Comparison of ENCODE assay signal across 26 cellular contexts in the genomic region with DNA sequence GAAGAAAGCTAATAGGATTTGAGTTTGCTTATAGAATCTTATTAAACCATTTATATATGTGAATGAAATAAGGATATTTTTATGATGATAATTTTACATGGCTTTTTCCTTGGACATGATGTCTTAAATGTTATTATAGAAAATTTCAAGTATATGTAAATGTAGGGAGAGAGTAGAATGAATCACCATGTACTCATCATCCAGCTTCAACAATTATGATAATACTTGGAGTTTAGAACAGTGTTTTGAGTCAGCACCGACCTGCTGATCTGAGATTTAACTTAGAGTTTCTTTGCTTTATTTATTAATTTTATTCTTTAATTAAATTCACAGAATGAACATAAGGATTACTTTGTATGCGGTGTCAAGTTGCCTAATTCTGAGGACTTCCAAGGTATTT.
DNase-seq lines count a peak whose midpoint lies in the region; ATAC-seq, FAIRE-seq and TF ChIP-seq lines count a peak whose summit lies in the region.
"Had no signal": no experiment of that assay in that cellular context is flagged by ENCODE, and none has a peak within 500 bp of the region (broad histone marks: within the 10 kb centered on the region; RNA-seq: fewer than 3 reads in every experiment).

No MANE protein-coding gene starts in this region.

- CTCF ChIA-PET in PC-3 (lab: Charles Lee) (interaction anchor here (0.6 kb wide), 1 partner anchor 382 kb away, joined by 3 read pairs; no protein-coding TSS in a partner anchor), HepG2 (lab: Yijun Ruan, JAX; ENCODE audit: low intra/inter-chr PET ratio, low total read pairs) (no interaction called here)
- CTCF ChIA-PET in CD4-positive, alpha-beta T cell (lab: Charles Lee): no interaction called here

- H3K9ac ChIP-seq in PC-3 (ENCODE audit: low read length) (peak overlapping the region; percentile 69), HepG2 (ENCODE audit: insufficient read depth, low read depth, low read length) (no peak overlapping the region)

- BruUV-seq in PC-3 (replicated peaks; lab: Mats Ljungman, UMichigan) (no TSS peak), HepG2 (replicated peaks; lab: Mats Ljungman, UMichigan) (no TSS peak)

- 98% methylated on average over 2 of the region's 2 CpGs for WGBS in HepG2 (ENCODE audit: low lambda C conversion rate)

- no peaks in the 10 kb centered on the region for H3K9me3 Mint-ChIP-seq in CD4-positive, alpha-beta T cell
- H3K9me3 Mint-ChIP-seq: activated B cell treated with CpG ODN at 0.5 μM for 24 hours; CD4-positive, alpha-beta memory T cell; stimulated activated naive CD8-positive, alpha-beta T cell treated with anti-CD3 and anti-CD28 coated beads, Interleukin-15, Interleukin-2, amounts not matched to agents 100 ng/mL and 50 ng/mL, for 24 hours had no signal

- peak overlapping the region; percentile 95 for H3K27ac ChIP-seq in PC-3 (ENCODE audit: low read length)
- H3K27ac ChIP-seq in HepG2 (ENCODE audit: extremely low read length, insufficient read depth, low read length): no peak overlapping the region
- H3K27ac ChIP-seq in CD4-positive, alpha-beta T cell (ENCODE audit: low read depth, low read length): no peak overlapping the region
- H3K27ac ChIP-seq: neutrophil, upper lobe of left lung had no signal

- POLR2A ChIA-PET in PC-3 (lab: Charles Lee; ENCODE audit: unreplicated experiment) (interaction anchor here (0.5 kb wide), 1 partner anchor 229 kb away, joined by 5 read pairs; no protein-coding TSS in a partner anchor), HepG2 (lab: Yijun Ruan, JAX) (no interaction called here)
- POLR2A ChIA-PET in CD4-positive, alpha-beta T cell (lab: Charles Lee): no interaction called here

- H3K4me1 Mint-ChIP-seq in CD4-positive, alpha-beta T cell (ENCODE audit: low read depth): no peaks in the 10 kb centered on the region
- H3K4me1 Mint-ChIP-seq: activated B cell treated with CpG ODN at 0.5 μM for 24 hours; CD4-positive, alpha-beta memory T cell had no signal

- H3K36me3 ChIP-seq in PC-3 (ENCODE audit: low read depth, low read length) (no peaks in the 10 kb centered on the region), HepG2 (replicated peaks in 1 of 2; ENCODE audit: control insufficient read depth in 1 of 2, insufficient read depth in 2 of 2, low read length in 2 of 2) (peaks cover 6 to 44% of the 10 kb centered on the region in 2 experiments)

- no peak for TF ChIP-seq EP300 in HepG2 (IDR thresholded peaks at IDR 0.05; ENCODE audit: low read depth in 2 of 2, low read length in 2 of 2)
- no peak for TF ChIP-seq EP300 in HepG2 (CRISPR knock-in tag; IDR thresholded peaks at IDR 0.05; ENCODE audit: borderline replicate concordance)

- H3K4me3 ChIP-seq in PC-3 (ENCODE audit: low read length) (peak overlapping the region; percentile 14; the same call in 1 of the 2 replicates), cardiac fibroblast (replicated peaks in 1 of 2; ENCODE audit: low read depth in 2 of 2, low read length in 2 of 2) (no peak overlapping the region), HepG2 (replicated peaks in 1 of 3; ENCODE audit: insufficient read depth in 1 of 3, low read depth in 2 of 3, low read length in 3 of 3) (no peak overlapping the region)
- H3K4me3 ChIP-seq: upper lobe of left lung had no signal

- peak overlapping the region; percentile 59 for H3K4me2 ChIP-seq in PC-3 (ENCODE audit: low read length)
- no peak overlapping the region for H3K4me2 ChIP-seq in HepG2 (ENCODE audit: low read depth, low read length)

- H3K27me3 Mint-ChIP-seq in CD4-positive, alpha-beta T cell: no peaks in the 10 kb centered on the region
- H3K27me3 Mint-ChIP-seq: activated B cell treated with CpG ODN at 0.5 μM for 24 hours; activated naive CD8-positive, alpha-beta T cell; CD4-positive, alpha-beta memory T cell; stimulated activated naive CD8-positive, alpha-beta T cell treated with anti-CD3 and anti-CD28 coated beads, Interleukin-15, Interleukin-2, amounts not matched to agents 100 ng/mL and 50 ng/mL, for 24 hours had no signal

- DNase-seq in AG20443 (ENCODE audit: low spot score) (peak; percentile 27), PC-3 (peak; percentile 86), cardiac fibroblast (ENCODE audit: low read depth in 2 of 2) (peak; percentile 24 to 76), HepG2 (ENCODE audit: low spot score) (no peak), SHP77 (lab: John Stamatoyannopoulos, UW) (no peak)
- DNase-seq in CD4-positive, alpha-beta T cell: no peak
- DNase-seq: ACHN; activated B cell treated with CpG ODN at 0.5 μM for 24 hours; activated CD8-positive, alpha-beta memory T cell treated with anti-CD3 and anti-CD28 coated beads for 24 hours; CD4-positive, alpha-beta memory T cell; DMS79; effector memory CD4-positive, alpha-beta T cell; MM.1S; NCI-H187 treated with DMSO at 0.1 percent for 48 hours; NCI-H446; retina; T-helper 2 cell had no signal

- no peak overlapping the region for H2AFZ ChIP-seq in PC-3 (ENCODE audit: low read length)
- H2AFZ ChIP-seq in HepG2 (ENCODE audit: low read length): no peak overlapping the region

- H4K20me1 ChIP-seq in PC-3 (ENCODE audit: low read length) (no peaks in the 10 kb centered on the region), HepG2 (ENCODE audit: insufficient read depth, low read length) (no peaks in the 10 kb centered on the region)

- TF ChIP-seq CTCF in PC-3 (conservative IDR thresholded peaks at IDR 0.05; ENCODE audit: low read depth, low read length): no peak
- no peak for TF ChIP-seq CTCF in cardiac fibroblast (IDR thresholded peaks at IDR 0.05; ENCODE audit: low read depth, low read length)
- no peak for TF ChIP-seq CTCF in HepG2 (CRISPR knock-in tag; IDR thresholded peaks at IDR 0.05)
- TF ChIP-seq CTCF in CD4-positive, alpha-beta T cell (IDR thresholded peaks at IDR 0.05): no peak

- TF ChIP-seq RAD21 in HepG2 (CRISPR knock-in tag; IDR thresholded peaks at IDR 0.05): no peak

- H3K79me2 ChIP-seq in PC-3 (ENCODE audit: low read length) (peaks cover 9% of the 10 kb centered on the region; the same call in 1 of the 2 replicates), HepG2 (ENCODE audit: insufficient read depth, low read length) (no peaks in the 10 kb centered on the region)

- peaks cover 95% of the 10 kb centered on the region for H3K36me3 Mint-ChIP-seq in CD4-positive, alpha-beta T cell (ENCODE audit: low read depth)

- no peak overlapping the region for H3K27ac Mint-ChIP-seq in CD4-positive, alpha-beta T cell
- H3K27ac Mint-ChIP-seq: activated B cell treated with CpG ODN at 0.5 μM for 24 hours; activated naive CD8-positive, alpha-beta T cell; CD4-positive, alpha-beta memory T cell; stimulated activated naive CD8-positive, alpha-beta T cell treated with anti-CD3 and anti-CD28 coated beads, Interleukin-15, Interleukin-2, amounts not matched to agents 100 ng/mL and 50 ng/mL, for 24 hours had no signal

- H3K9me3 ChIP-seq in PC-3 (ENCODE audit: low read length): no peaks in the 10 kb centered on the region
- H3K9me3 ChIP-seq in HepG2 (ENCODE audit: low read length): no peaks in the 10 kb centered on the region
- H3K9me3 ChIP-seq in CD4-positive, alpha-beta T cell (ENCODE audit: control insufficient read depth, low read length): no peaks in the 10 kb centered on the region
- H3K9me3 ChIP-seq: neutrophil, upper lobe of left lung had no signal

- TF ChIP-seq POLR2A in HepG2 (IDR thresholded peaks at IDR 0.05; ENCODE audit: insufficient read depth in 1 of 2, low read depth in 2 of 2, low read length in 2 of 2): no peak

- ATAC-seq in PC-3 (peak; percentile 76), GM21526 (IDR thresholded peaks at IDR 0.05; ENCODE audit: low FRiP score, unreplicated experiment) (no peak), HepG2 (no peak)
- ATAC-seq in CD4-positive, alpha-beta T cell (ENCODE audit: poor library complexity): no peak
- ATAC-seq: Right ventricle myocardium inferior had no signal

- no peaks in the 10 kb centered on the region for H3K9me2 ChIP-seq in PC-3 (replicated peaks; ENCODE audit: low read length)

- FAIRE-seq in islet of Langerhans (lab: Jason Lieb, UNC) (peak; percentile 49), HepG2 (lab: Jason Lieb, UNC) (no peak)
- FAIRE-seq: GM18507, H1 had no signal

- H3K4me3 Mint-ChIP-seq in CD4-positive, alpha-beta T cell: no peak overlapping the region
- H3K4me3 Mint-ChIP-seq: activated B cell treated with CpG ODN at 0.5 μM for 24 hours; activated naive CD8-positive, alpha-beta T cell; CD4-positive, alpha-beta memory T cell; stimulated activated naive CD8-positive, alpha-beta T cell treated with anti-CD3 and anti-CD28 coated beads, Interleukin-15, Interleukin-2, amounts not matched to agents 100 ng/mL and 50 ng/mL, for 24 hours had no signal

- peaks cover 58% of the 10 kb centered on the region for H3K4me1 ChIP-seq in PC-3 (ENCODE audit: insufficient read depth, low read length)
- no peaks in the 10 kb centered on the region for H3K4me1 ChIP-seq in HepG2 (ENCODE audit: insufficient read depth, low read length)
- H3K4me1 ChIP-seq: upper lobe of left lung had no signal

- no peaks in the 10 kb centered on the region for H3K27me3 ChIP-seq in PC-3 (ENCODE audit: low read length)
- no peaks in the 10 kb centered on the region for H3K27me3 ChIP-seq in HepG2 (ENCODE audit: control insufficient read depth in 1 of 2, insufficient read depth in 2 of 2, low read length in 2 of 2)
- no peaks in the 10 kb centered on the region for H3K27me3 ChIP-seq in CD4-positive, alpha-beta T cell (ENCODE audit: control insufficient read depth, insufficient read depth, low read length)
- H3K27me3 ChIP-seq: neutrophil, upper lobe of left lung had no signal

- peaks cover 15% of the 10 kb centered on the region for H3F3A ChIP-seq in PC-3 (ENCODE audit: low read length, unreplicated experiment)

- in situ Hi-C loops in HepG2 (cut with HindIII; ENCODE audit: extremely low pct_ligation_motif_present, low pct_unique_long_range_greater_than_20kb): no loop called here

- intact Hi-C loops in PC-3 (cut with micrococcal nuclease): loop anchor here (2.0 kb wide), 1 partner anchor 22 kb away; no protein-coding TSS in a partner anchor
- intact Hi-C loops in HepG2 (cut with micrococcal nuclease; ENCODE audit: unreplicated experiment): no loop called here
- intact Hi-C loops in CD4-positive, alpha-beta T cell (cut with DNase I, micrococcal nuclease): no loop called here

TF ChIP-seq in HepG2, 621 proteins besides CTCF, POLR2A, EP300 and RAD21 (continues in another document):
- TF ChIP-seq TEAD2 (CRISPR knock-in tag; IDR thresholded peaks at IDR 0.05) (no peak), ZNF724P (CRISPR knock-in tag; IDR thresholded peaks at IDR 0.05; ENCODE audit: borderline replicate concordance) (no peak), ZNF772 (CRISPR knock-in tag; IDR thresholded peaks at IDR 0.05) (no peak), ZNF251 (CRISPR knock-in tag; IDR thresholded peaks at IDR 0.05) (no peak), RBFOX2 (IDR thresholded peaks at IDR 0.05; ENCODE audit: low read depth, low read length) (no peak)
- TF ChIP-seq, protein P1, sequence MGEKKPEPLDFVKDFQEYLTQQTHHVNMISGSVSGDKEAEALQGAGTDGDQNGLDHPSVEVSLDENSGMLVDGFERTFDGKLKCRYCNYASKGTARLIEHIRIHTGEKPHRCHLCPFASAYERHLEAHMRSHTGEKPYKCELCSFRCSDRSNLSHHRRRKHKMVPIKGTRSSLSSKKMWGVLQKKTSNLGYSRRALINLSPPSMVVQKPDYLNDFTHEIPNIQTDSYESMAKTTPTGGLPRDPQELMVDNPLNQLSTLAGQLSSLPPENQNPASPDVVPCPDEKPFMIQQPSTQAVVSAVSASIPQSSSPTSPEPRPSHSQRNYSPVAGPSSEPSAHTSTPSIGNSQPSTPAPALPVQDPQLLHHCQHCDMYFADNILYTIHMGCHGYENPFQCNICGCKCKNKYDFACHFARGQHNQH (CRISPR knock-in tag; IDR thresholded peaks at IDR 0.05): no peak

Comparison
In these comparisons a context has a peak if more than half of its experiments do, and no peak if none do; other contexts are left out.
1. DNase-seq: peak in AG20443 (single experiment), PC-3 (single experiment) and cardiac fibroblast (2 of 2); none in HepG2 (single experiment), SHP77 (0 of 2) and CD4-positive, alpha-beta T cell (0 of 10).